ENCODE assay signal across 8 cellular contexts in the genomic region with DNA sequence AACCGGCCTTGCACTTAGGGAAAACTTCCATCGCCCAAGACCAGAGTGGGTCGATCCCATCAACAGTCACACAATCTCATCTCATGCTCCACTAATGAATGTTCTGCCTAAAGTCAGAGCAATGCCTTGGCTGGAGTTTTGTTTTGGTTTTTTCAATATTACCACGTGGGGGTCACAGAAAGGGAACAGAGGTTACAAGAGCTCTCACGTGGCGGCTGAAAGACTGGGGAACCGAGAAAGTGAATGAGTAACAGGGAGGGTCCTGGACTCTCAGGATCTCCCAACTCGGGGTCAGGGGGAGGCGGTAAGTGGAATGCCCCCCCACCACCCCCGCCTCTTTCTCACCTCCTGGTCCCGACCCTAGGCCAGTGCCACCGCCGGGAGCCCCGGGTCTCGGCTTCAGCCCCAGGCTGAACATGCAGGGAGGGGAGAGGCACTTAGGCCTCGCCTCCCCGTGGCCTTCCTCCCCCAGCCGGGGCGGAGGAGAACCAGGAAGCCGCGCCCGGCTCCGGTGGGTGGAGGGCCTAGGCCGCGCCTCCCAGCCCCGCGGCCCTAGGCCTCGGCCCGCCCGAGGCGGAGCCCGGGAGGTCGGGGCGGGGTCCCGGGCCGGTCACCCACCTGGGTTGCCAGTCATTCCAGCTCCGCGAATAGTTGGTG.
A peak's percentile ranks its signal among the peaks of the same experiment; 100 is the strongest.
DNase-seq lines count a peak whose midpoint lies in the region; TF ChIP-seq lines count a peak whose summit lies in the region.
"Not testable (repeated sequence)": the region's sequence is repeated elsewhere in the genome, so short reads cannot be mapped to it uniquely, and the experiment has no call there.

No MANE protein-coding gene starts in this region.

- H3K4me3 ChIP-seq in HAP-1 = peak overlapping the region; percentile 72
- peak overlapping the region; percentile 89 for H3K4me3 ChIP-seq in HUES64 (ENCODE audit: low read length)
- peak overlapping the region; percentile 58 to 64 for H3K4me3 ChIP-seq in SK-N-SH (ENCODE audit: low read depth in 2 of 2, low read length in 1 of 2)
- H3K4me3 ChIP-seq in suprapubic skin = peak overlapping the region; percentile 62

- peak overlapping the region; percentile 92; the same call in 1 of the 2 replicates for H3K9ac ChIP-seq in HUES64 (ENCODE audit: low read depth, low read length)
- H3K9ac ChIP-seq in SK-N-SH = peak overlapping the region; percentile 44; the same call in 1 of the 2 replicates

- TF ChIP-seq POLR2A in suprapubic skin (IDR thresholded peaks at IDR 0.05) = not testable (repeated sequence)

- not testable (repeated sequence) for H3K36me3 Mint-ChIP-seq in activated naive CD8-positive, alpha-beta T cell; glutamatergic neuron (ENCODE audit: unreplicated experiment); nephron (ENCODE audit: low read depth)

- POLR2A ChIA-PET in SK-N-SH (lab: Yijun Ruan, JAX) = not testable (repeated sequence)

- H3K79me2 ChIP-seq in SK-N-SH (ENCODE audit: insufficient read depth) = peaks cover 48% of the 10 kb centered on the region

- H3F3A ChIP-seq in SK-N-SH (replicated peaks; ENCODE audit: insufficient read depth) = not testable (repeated sequence)

- CTCF ChIA-PET in SK-N-SH (lab: Yijun Ruan, JAX) = interaction anchor here (0.7 kb wide), 1 partner anchor 72 kb away, joined by 3 read pairs; no protein-coding TSS in a partner anchor

- H3K27me3 Mint-ChIP-seq in activated naive CD8-positive, alpha-beta T cell; glutamatergic neuron (ENCODE audit: unreplicated experiment); nephron (ENCODE audit: low read depth): not testable (repeated sequence)

- H3K4me1 ChIP-seq in HAP-1; HUES64 (ENCODE audit: insufficient read depth, low read length); SK-N-SH (ENCODE audit: control insufficient read depth in 1 of 2, insufficient read depth in 2 of 2, low read depth in 1 of 2, low read length in 1 of 2): not testable (repeated sequence)
- H3K4me1 ChIP-seq in suprapubic skin = peaks cover 12% of the 10 kb centered on the region

- H3K9me2 ChIP-seq in SK-N-SH = not testable (repeated sequence)

- not testable (repeated sequence) for H2AFZ ChIP-seq in SK-N-SH (ENCODE audit: low read depth)

- in situ Hi-C loops in HAP-1 (cut with MboI; ENCODE audit: low sequenced_read_pairs) = not testable (repeated sequence)

- DNase-seq in GM04504 (ENCODE audit: low read depth) (peak; percentile 35), HAP-1 (ENCODE audit: low spot score in 2 of 2) (peak; percentile 20 to 72), SK-N-SH (peak; percentile 2), glutamatergic neuron (peak; percentile 14)
- DNase-seq in suprapubic skin (ENCODE audit: low spot score in 2 of 2) = not testable (repeated sequence)

- 0% methylated on average over 4 of the region's 38 CpGs for WGBS in HUES64
- 2% methylated on average over 6 of the region's 38 CpGs for WGBS in SK-N-SH (ENCODE audit: low lambda C conversion rate)
- 0% methylated on average over 5 of the region's 38 CpGs for WGBS in suprapubic skin

- peak overlapping the region; percentile 91 for H3K4me3 Mint-ChIP-seq in activated naive CD8-positive, alpha-beta T cell
- H3K4me3 Mint-ChIP-seq in glutamatergic neuron (ENCODE audit: unreplicated experiment) = peak overlapping the region; percentile 98
- peak overlapping the region; percentile 90 to 99 (median 93) for H3K4me3 Mint-ChIP-seq in nephron

- not testable (repeated sequence) for H3K9me3 Mint-ChIP-seq in activated naive CD8-positive, alpha-beta T cell (ENCODE audit: low read depth); glutamatergic neuron (ENCODE audit: unreplicated experiment); nephron

- not testable (repeated sequence) for H3K9me3 ChIP-seq in HAP-1; HUES64 (ENCODE audit: insufficient read depth, low read depth, low read length); SK-N-SH; suprapubic skin

- not testable (repeated sequence) for TF ChIP-seq CTCF in SK-N-SH (IDR thresholded peaks at IDR 0.05); glutamatergic neuron (IDR thresholded peaks at IDR 0.05; ENCODE audit: partially characterized antibody, unreplicated experiment); nephron (IDR thresholded peaks at IDR 0.05; ENCODE audit: unreplicated experiment in 3 of 3); suprapubic skin (IDR thresholded peaks at IDR 0.05)

- H4K20me1 ChIP-seq in SK-N-SH (ENCODE audit: insufficient read depth) = peaks cover 38% of the 10 kb centered on the region

- H3K27me3 ChIP-seq in HAP-1 (ENCODE audit: low read depth); HUES64 (ENCODE audit: insufficient read depth, low read length); SK-N-SH (ENCODE audit: insufficient read depth); suprapubic skin: not testable (repeated sequence)

- not testable (repeated sequence) for TF ChIP-seq RAD21 in SK-N-SH (IDR thresholded peaks at IDR 0.05; ENCODE audit: low read length)

- peak overlapping the region; percentile 94 for H3K27ac Mint-ChIP-seq in activated naive CD8-positive, alpha-beta T cell
- peak overlapping the region; percentile 79 for H3K27ac Mint-ChIP-seq in glutamatergic neuron (ENCODE audit: unreplicated experiment)
- H3K27ac Mint-ChIP-seq in nephron = peak overlapping the region; percentile 84 to 96 (median 95)

- not testable (repeated sequence) for H3K36me3 ChIP-seq in HAP-1 (replicated peaks); HUES64 (ENCODE audit: insufficient read depth, low read length); SK-N-SH (replicated peaks in 1 of 2; ENCODE audit: control insufficient read depth in 1 of 2, insufficient read depth in 2 of 2, low read length in 1 of 2); suprapubic skin

- H3K4me1 Mint-ChIP-seq in activated naive CD8-positive, alpha-beta T cell (ENCODE audit: low read depth) = peaks cover 36% of the 10 kb centered on the region
- not testable (repeated sequence) for H3K4me1 Mint-ChIP-seq in glutamatergic neuron (ENCODE audit: low read depth, unreplicated experiment); nephron

- H3K27ac ChIP-seq in HUES64 (ENCODE audit: low read depth, low read length) (peak overlapping the region; percentile 91; the same call in 1 of the 2 replicates), SK-N-SH (ENCODE audit: low read depth in 2 of 2, low read length in 1 of 2) (peak overlapping the region in 1 of 2 experiments; percentile 24; a peak in 1 of 4 replicates), suprapubic skin (peak overlapping the region; percentile 96)

- peak overlapping the region; percentile 62 for H3K4me2 ChIP-seq in SK-N-SH

- TF ChIP-seq EP300 in SK-N-SH (IDR thresholded peaks at IDR 0.05; ENCODE audit: borderline replicate concordance in 1 of 2, low read depth in 1 of 2, low read length in 1 of 2); suprapubic skin (IDR thresholded peaks at IDR 0.05): not testable (repeated sequence)
